ENCODE assay signal across 1 cellular context in genomic region chr4:24578364-24578763, GRCh38.
TF ChIP-seq lines count a peak whose summit lies in the region.

No MANE protein-coding gene starts in this region.

TF ChIP-seq in HepG2, 621 proteins besides CTCF, POLR2A, EP300 and RAD21:
- TF ChIP-seq ELF1 (CRISPR knock-in tag; IDR thresholded peaks at IDR 0.05) (no peak), BRD4 (CRISPR knock-in tag; IDR thresholded peaks at IDR 0.05) (no peak), NCOA5 (CRISPR knock-in tag; IDR thresholded peaks at IDR 0.05) (no peak), ZNF17 (CRISPR knock-in tag; IDR thresholded peaks at IDR 0.05) (no peak), KAT7 (CRISPR knock-in tag; IDR thresholded peaks at IDR 0.05; ENCODE audit: borderline replicate concordance) (no peak), AKAP8 (CRISPR knock-in tag; IDR thresholded peaks at IDR 0.05) (no peak), ZNF44 (CRISPR knock-in tag; IDR thresholded peaks at IDR 0.05) (no peak), ZNF703 (CRISPR knock-in tag; IDR thresholded peaks at IDR 0.05; ENCODE audit: borderline replicate concordance) (no peak), ZNF234 (CRISPR knock-in tag; conservative IDR thresholded peaks at IDR 0.05) (no peak), ZNF615 (CRISPR knock-in tag; IDR thresholded peaks at IDR 0.05; ENCODE audit: borderline replicate concordance) (no peak), ZFY (CRISPR knock-in tag; IDR thresholded peaks at IDR 0.05) (no peak), ZBTB7A (CRISPR knock-in tag; IDR thresholded peaks at IDR 0.05) (no peak)
- TF ChIP-seq, protein P1, sequence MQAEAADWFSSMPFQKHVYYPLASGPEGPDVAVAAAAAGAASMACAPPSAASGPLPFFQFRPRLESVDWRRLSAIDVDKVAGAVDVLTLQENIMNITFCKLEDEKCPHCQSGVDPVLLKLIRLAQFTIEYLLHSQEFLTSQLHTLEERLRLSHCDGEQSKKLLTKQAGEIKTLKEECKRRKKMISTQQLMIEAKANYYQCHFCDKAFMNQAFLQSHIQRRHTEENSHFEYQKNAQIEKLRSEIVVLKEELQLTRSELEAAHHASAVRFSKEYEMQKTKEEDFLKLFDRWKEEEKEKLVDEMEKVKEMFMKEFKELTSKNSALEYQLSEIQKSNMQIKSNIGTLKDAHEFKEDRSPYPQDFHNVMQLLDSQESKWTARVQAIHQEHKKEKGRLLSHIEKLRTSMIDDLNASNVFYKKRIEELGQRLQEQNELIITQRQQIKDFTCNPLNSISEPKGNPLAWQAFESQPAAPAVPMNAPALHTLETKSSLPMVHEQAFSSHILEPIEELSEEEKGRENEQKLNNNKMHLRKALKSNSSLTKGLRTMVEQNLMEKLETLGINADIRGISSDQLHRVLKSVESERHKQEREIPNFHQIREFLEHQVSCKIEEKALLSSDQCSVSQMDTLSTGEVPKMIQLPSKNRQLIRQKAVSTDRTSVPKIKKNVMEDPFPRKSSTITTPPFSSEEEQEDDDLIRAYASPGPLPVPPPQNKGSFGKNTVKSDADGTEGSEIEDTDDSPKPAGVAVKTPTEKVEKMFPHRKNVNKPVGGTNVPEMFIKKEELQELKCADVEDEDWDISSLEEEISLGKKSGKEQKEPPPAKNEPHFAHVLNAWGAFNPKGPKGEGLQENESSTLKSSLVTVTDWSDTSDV (CRISPR knock-in tag; IDR thresholded peaks at IDR 0.05), result no peak
